ENCODE assay signal across 14 cellular contexts in genomic region chr5:51544386-51544785, GRCh38.
"Had no signal": no experiment of that assay in that cellular context is flagged by ENCODE, and none has a peak within 500 bp of the region (broad histone marks: within the 10 kb centered on the region; RNA-seq: fewer than 3 reads in every experiment).

No MANE protein-coding gene starts in this region.

- ATAC-seq: activated CD8-positive, alpha-beta memory T cell treated with anti-CD3 and anti-CD28 coated beads, Interleukin-2, amount 10 ng/mL, durations not matched to agents 7 days and 5 days; activated naive CD8-positive, alpha-beta T cell treated with anti-CD3 and anti-CD28 coated beads, Interleukin-2, amount 50 U/mL, for 24 hours; left ventricle myocardium superior; naive thymus-derived CD8-positive, alpha-beta T cell; stimulated activated naive B cell treated with anti-CD40 and anti-IgM and Interleukin-4, amounts not matched to agents 10 μg/mL and 1 μg/mL and 100 μg/mL, for 72 hours had no signal

- DNase-seq: activated CD4-positive, alpha-beta T cell treated with anti-CD3 and anti-CD28 coated beads for 1 hour; activated CD4-positive, alpha-beta T cell treated with anti-CD3 and anti-CD28 coated beads, Interleukin-2, amount 50 U/mL, for 48 hours; activated CD8-positive, alpha-beta memory T cell treated with anti-CD3 and anti-CD28 coated beads, Interleukin-2, amount 10 ng/mL, durations not matched to agents 7 days and 5 days; activated naive CD4-positive, alpha-beta T cell treated with anti-CD3 and anti-CD28 coated beads for 36 hours; activated naive CD8-positive, alpha-beta T cell treated with anti-CD3 and anti-CD28 coated beads, Interleukin-2, amount 50 U/mL, for 24 hours; activated T-cell treated with anti-CD3 and anti-CD28 coated beads, Interleukin-2, amount 50 U/mL, for 1 hour; hippocampal formation; kidney glomerular epithelial cell; left ventricle myocardium superior; naive thymus-derived CD8-positive, alpha-beta T cell; stimulated activated CD4-positive, alpha-beta T cell treated with anti-CD3 and anti-CD28 coated beads, Interleukin-15, amount 100 ng/mL, for 24 hours; stimulated activated CD4-positive, alpha-beta T cell treated with anti-CD3 and anti-CD28 coated beads, Interleukin-4, amount 100 ng/mL, for 1 hour; stimulated activated naive B cell treated with anti-CD40 and anti-IgM and Interleukin-4, amounts not matched to agents 10 μg/mL and 1 μg/mL and 100 μg/mL, for 72 hours; thyroid gland had no signal
